Comparison of ENCODE assay signal across 9 cellular contexts in genomic region chr16:55479560-55480197, GRCh38. TPM values are rescaled to one million over a fixed set of nuclear protein-coding genes. Genes with fewer than 3 reads are reported as not detected.
DNase-seq lines count a peak whose midpoint lies in the region; ATAC-seq and TF ChIP-seq lines count a peak whose summit lies in the region.
"Had no signal": no experiment of that assay in that cellular context is flagged by ENCODE, and none has a peak within 500 bp of the region (broad histone marks: within the 10 kb centered on the region; RNA-seq: fewer than 3 reads in every experiment).

No MANE protein-coding gene starts in this region.

- no peaks in the 10 kb centered on the region for H3K27me3 ChIP-seq in WERI-Rb-1 (ENCODE audit: insufficient read depth, low read depth, severe bottlenecking)
- H3K27me3 ChIP-seq in right cardiac atrium (ENCODE audit: control insufficient read depth, insufficient read depth): no peaks in the 10 kb centered on the region
- H3K27me3 ChIP-seq in rectal smooth muscle tissue (ENCODE audit: control insufficient read depth, insufficient read depth, low read length): peaks cover 3% of the 10 kb centered on the region
- H3K27me3 ChIP-seq in CD4-positive, alpha-beta memory T cell (ENCODE audit: insufficient read depth, low read length): peaks cover 3% of the 10 kb centered on the region

- DNase-seq in WERI-Rb-1 (no peak), right cardiac atrium (no peak), HuH-7 (ENCODE audit: low spot score) (no peak), A172 (ENCODE audit: low spot score) (no peak)
- no peak for DNase-seq in CD4-positive, alpha-beta memory T cell
- DNase-seq: NCI-H748 treated with DMSO at 0.1 percent for 48 hours had no signal

- no peaks in the 10 kb centered on the region for H3K9me3 Mint-ChIP-seq in CD4-positive, alpha-beta memory T cell

- H3K27me3 Mint-ChIP-seq in CD4-positive, alpha-beta memory T cell: peaks cover 25 to 34% of the 10 kb centered on the region in 2 donors

- H3K4me1 ChIP-seq in ES-I3 (ENCODE audit: insufficient read depth, low read length): peaks cover 34% of the 10 kb centered on the region
- H3K4me1 ChIP-seq in right cardiac atrium (ENCODE audit: control insufficient read depth, insufficient read depth, low read length): peaks cover 2% of the 10 kb centered on the region
- peaks cover 5% of the 10 kb centered on the region for H3K4me1 ChIP-seq in rectal smooth muscle tissue (ENCODE audit: control insufficient read depth, insufficient read depth, low read length)
- H3K4me1 ChIP-seq in CD4-positive, alpha-beta memory T cell (ENCODE audit: insufficient read depth, low read length): no peaks in the 10 kb centered on the region

- POLR2A ChIA-PET in CD4-positive, alpha-beta memory T cell (lab: Charles Lee; ENCODE audit: partially characterized antibody): no interaction called here

- no peaks in the 10 kb centered on the region for H3K9me3 ChIP-seq in ES-I3 (ENCODE audit: control insufficient read depth, insufficient read depth, low read length)
- H3K9me3 ChIP-seq in WERI-Rb-1 (ENCODE audit: severe bottlenecking): no peaks in the 10 kb centered on the region
- no peaks in the 10 kb centered on the region for H3K9me3 ChIP-seq in right cardiac atrium (ENCODE audit: control insufficient read depth, low read length)
- no peaks in the 10 kb centered on the region for H3K9me3 ChIP-seq in CD4-positive, alpha-beta memory T cell (ENCODE audit: control insufficient read depth in 1 of 2, low read length in 2 of 2)

- no peak overlapping the region for H3K27ac ChIP-seq in WERI-Rb-1
- peak overlapping the region; percentile 49 for H3K27ac ChIP-seq in right cardiac atrium (ENCODE audit: low read length)
- H3K27ac ChIP-seq in rectal smooth muscle tissue (ENCODE audit: low read depth, low read length): peak overlapping the region; percentile 83
- H3K27ac ChIP-seq in CD4-positive, alpha-beta memory T cell (ENCODE audit: low read depth, low read length): no peak overlapping the region

- no peak for TF ChIP-seq CTCF in WERI-Rb-1 (IDR thresholded peaks at IDR 0.05; ENCODE audit: low read depth, low read length)

- H3K36me3 ChIP-seq in ES-I3 (ENCODE audit: insufficient read depth, low read length): no peaks in the 10 kb centered on the region
- peaks cover 8% of the 10 kb centered on the region for H3K36me3 ChIP-seq in WERI-Rb-1
- H3K36me3 ChIP-seq in rectal smooth muscle tissue (ENCODE audit: control insufficient read depth, insufficient read depth, low read length): no peaks in the 10 kb centered on the region
- no peaks in the 10 kb centered on the region for H3K36me3 ChIP-seq in CD4-positive, alpha-beta memory T cell (ENCODE audit: insufficient read depth, low read length)

- no peak overlapping the region for H3K27ac Mint-ChIP-seq in CD4-positive, alpha-beta memory T cell

- peaks cover 0 to 5% (median 0%) of the 10 kb centered on the region in 4 donors for H3K4me1 Mint-ChIP-seq in CD4-positive, alpha-beta memory T cell

- intact Hi-C loops in right cardiac atrium (cut with DNase I): no loop called here
- intact Hi-C loops in CD4-positive, alpha-beta memory T cell (cut with micrococcal nuclease): no loop called here

- H3K9ac ChIP-seq in ES-I3 (ENCODE audit: low read depth, low read length) (peak overlapping the region; percentile 51; the same call in 1 of the 2 replicates), rectal smooth muscle tissue (ENCODE audit: low read length) (no peak overlapping the region)

- ATAC-seq in right cardiac atrium: no peak
- no peak for ATAC-seq in GM19452 (IDR thresholded peaks at IDR 0.05; ENCODE audit: unreplicated experiment)

- H3K36me3 Mint-ChIP-seq in CD4-positive, alpha-beta memory T cell: no peaks in the 10 kb centered on the region

- WGBS in right cardiac atrium: 1% methylated on average over 28 of the region's 28 CpGs

- CTCF ChIA-PET in CD4-positive, alpha-beta memory T cell (lab: Charles Lee; ENCODE audit: partially characterized antibody): interaction anchor here (3.0 kb wide), 1 partner anchor 14 kb away, joined by 12 read pairs; no protein-coding TSS in a partner anchor

- no peak overlapping the region for H3K4me3 Mint-ChIP-seq in CD4-positive, alpha-beta memory T cell

- H3K4me3 ChIP-seq in WERI-Rb-1 (ENCODE audit: low read depth, low read length) (peak overlapping the region; percentile 59), right cardiac atrium (ENCODE audit: low read length) (peak overlapping the region; percentile 40), rectal smooth muscle tissue (ENCODE audit: low read length) (peak overlapping the region; percentile 61)
- H3K4me3 ChIP-seq in CD4-positive, alpha-beta memory T cell (ENCODE audit: low read length in 2 of 2): no peak overlapping the region

RNA-seq across cellular contexts. Expression of gene MMP2, which starts 0.7 kb away (rescaled TPM):
- 100 to 1,000 TPM in 3 of 4 donors, 10 to 100 TPM in 1; 86.8 to 207 (median 155) TPM for total RNA-seq in right cardiac atrium
- 43.5 TPM for polyA plus RNA-seq in right cardiac atrium
- total RNA-seq in CD4-positive, alpha-beta memory T cell: under 1 TPM; 0.55 to 0.84 TPM
- not detected for polyA plus RNA-seq in CD4-positive, alpha-beta memory T cell
- total RNA-seq in A172 (2014; rRNA removed; shearing (Covaris generic)): 85.0 and 103 TPM in 2 replicates

RNA-seq across cellular contexts. Expression of gene LPCAT2, which starts 29.2 kb away (rescaled TPM):
- total RNA-seq in right cardiac atrium: 10 to 100 TPM in 1 of 4 donors, 1 to 10 TPM in 3; 6.2 to 10.9 (median 7.0) TPM
- polyA plus RNA-seq in right cardiac atrium: 4.0 TPM
- under 1 TPM; 0.47 to 0.76 TPM for total RNA-seq in CD4-positive, alpha-beta memory T cell
- polyA plus RNA-seq in CD4-positive, alpha-beta memory T cell: not detected
- 18.6 and 20.2 TPM in 2 replicates for total RNA-seq in A172 (2014; rRNA removed; shearing (Covaris generic))

Comparison
In these comparisons a context has a peak if more than half of its experiments do, and no peak if none do; other contexts are left out.
1. H3K27ac ChIP-seq: peak in right cardiac atrium (single experiment) and rectal smooth muscle tissue (single experiment); none in WERI-Rb-1 (single experiment) and CD4-positive, alpha-beta memory T cell (single experiment).
2. H3K4me3 ChIP-seq: peak in WERI-Rb-1 (single experiment), right cardiac atrium (single experiment) and rectal smooth muscle tissue (single experiment); none in CD4-positive, alpha-beta memory T cell (0 of 2).
3. RNA of gene MMP2, which starts 0.7 kb away (total RNA-seq): 86.8 to 207 TPM in right cardiac atrium and 85.0 to 103 TPM in A172; 0.55 to 0.84 TPM in CD4-positive, alpha-beta memory T cell; every median in the first group is over 10 times any median in the second.
4. RNA of gene LPCAT2, which starts 29.2 kb away (total RNA-seq): 18.6 to 20.2 TPM in A172 and 6.2 to 10.9 TPM in right cardiac atrium; 0.47 to 0.76 TPM in CD4-positive, alpha-beta memory T cell; every median in the first group is over 4 times any median in the second.